In genomic region chr1:154479764-154480421, GRCh38 we compare ENCODE assay signal across 8 cellular contexts. TPM values are rescaled to one million over a fixed set of nuclear protein-coding genes. Genes with fewer than 3 reads are reported as not detected.
DNase-seq lines count a peak whose midpoint lies in the region; ATAC-seq and TF ChIP-seq lines count a peak whose summit lies in the region.

No MANE protein-coding gene starts in this region.

- H3K27ac Mint-ChIP-seq in activated T-cell treated with anti-CD3 and anti-CD28 coated beads, Interleukin-2, amount 50 U/mL, for 24 hours, result no peak overlapping the region

- peak; percentile 35 for DNase-seq in activated T-cell treated with anti-CD3 and anti-CD28 coated beads for 1 hour (ENCODE audit: low read depth)
- no peak for DNase-seq in activated T-cell treated with anti-CD3 and anti-CD28 coated beads, Interleukin-2, amount 50 U/mL, for 24 hours
- peak; percentile 81 for DNase-seq in NCI-H1105 (lab: John Stamatoyannopoulos, UW)
- DNase-seq in SK-N-MC (ENCODE audit: low read depth, low spot score), result peak; percentile 80
- DNase-seq in adrenal gland, result peak; percentile 62 to 88 (median 72)
- peak; percentile 52 for DNase-seq in left cardiac atrium
- DNase-seq in retina, result peak; percentile 90

- H3K4me3 ChIP-seq in SK-N-MC (0 out of 2 replicates have a peak overlapping the region, but pooled peaks have one; percentile 34), adrenal gland (no peak overlapping the region)

- H3K9me3 ChIP-seq in SK-N-MC (ENCODE audit: low read depth, low read length) (no peaks in the 10 kb centered on the region), adrenal gland (replicated peaks in 1 of 3) (no peaks in the 10 kb centered on the region)

- TF ChIP-seq CTCF in adrenal gland (IDR thresholded peaks at IDR 0.05), result peak; percentile 92 to 99 (median 98)

- H3K27me3 ChIP-seq in adrenal gland, result no peaks in the 10 kb centered on the region

- H3K4me1 ChIP-seq in adrenal gland (replicated peaks in 1 of 2), result peaks cover 8 to 10% of the 10 kb centered on the region in 2 donors

- H3K27ac ChIP-seq in SK-N-MC, result peak overlapping the region; percentile 78
- H3K27ac ChIP-seq in adrenal gland, result peak overlapping the region in 2 of 5 donors; percentile 8 to 18

- peaks cover 31% of the 10 kb centered on the region for H3K4me1 Mint-ChIP-seq in activated T-cell treated with anti-CD3 and anti-CD28 coated beads, Interleukin-2, amount 50 U/mL, for 24 hours (ENCODE audit: low read depth)

- peaks cover 3% of the 10 kb centered on the region for H3K27me3 Mint-ChIP-seq in activated T-cell treated with anti-CD3 and anti-CD28 coated beads, Interleukin-2, amount 50 U/mL, for 24 hours

- H3K4me3 Mint-ChIP-seq in activated T-cell treated with anti-CD3 and anti-CD28 coated beads, Interleukin-2, amount 50 U/mL, for 24 hours, result no peak overlapping the region

- H3K36me3 Mint-ChIP-seq in activated T-cell treated with anti-CD3 and anti-CD28 coated beads, Interleukin-2, amount 50 U/mL, for 24 hours (ENCODE audit: low read depth), result no peaks in the 10 kb centered on the region

- peak; percentile 88 to 94 for ATAC-seq in left cardiac atrium
- no peak for ATAC-seq in HG03159 (IDR thresholded peaks at IDR 0.05; ENCODE audit: unreplicated experiment)

- TF ChIP-seq POLR2A in adrenal gland (IDR thresholded peaks at IDR 0.05), result peak in 1 of 2 donors; percentile 22

- H3K36me3 ChIP-seq in SK-N-MC (ENCODE audit: insufficient read depth, low read length) (no peaks in the 10 kb centered on the region), adrenal gland (replicated peaks in 1 of 2) (no peaks in the 10 kb centered on the region)

- intact Hi-C loops in adrenal gland (cut with DNase I), result loop anchor here (10.0 kb wide), 2 partner anchors 75 to 395 kb away; partner anchors contain the start of genes IL6R (in 1 of the 2) and KCNN3 (in 1 of the 2)
- intact Hi-C loops in left cardiac atrium (cut with DNase I), result loop anchor here (2.0 to 5.0 kb wide), 2 partner anchors 69 to 72 kb away; no protein-coding TSS in a partner anchor

- H3K9me3 Mint-ChIP-seq in activated T-cell treated with anti-CD3 and anti-CD28 coated beads, Interleukin-2, amount 50 U/mL, for 24 hours, result no peaks in the 10 kb centered on the region

- 30 to 34% (median 31%) methylated on average over 9 of the region's 9 CpGs for WGBS in adrenal gland, 4 donors

- peak overlapping the region; percentile 66 for H3K9ac ChIP-seq in SK-N-MC (ENCODE audit: insufficient read length)

RNA-seq across cellular contexts. Expression of gene TDRD10, which starts 22.1 kb away (rescaled TPM):
- 1 to 10 TPM in 6 of 8 donors, under 1 TPM in 1, not detected in 1; 0.87 to 7.5 (median 3.6) TPM for total RNA-seq in adrenal gland
- 10 to 100 TPM in 2 of 3 donors, 1 to 10 TPM in 1; 1.3 to 24.9 (median 22.8) TPM for polyA plus RNA-seq in adrenal gland
- total RNA-seq in left cardiac atrium, result 1 to 10 TPM; 3.4 to 3.6 TPM

RNA-seq across cellular contexts. Expression of gene SHE, which starts 22.3 kb away (rescaled TPM):
- 10 to 100 TPM; 15.1 to 30.7 (median 19.2) TPM for total RNA-seq in adrenal gland
- polyA plus RNA-seq in adrenal gland, result 10 to 100 TPM; 11.4 to 14.7 (median 12.7) TPM
- total RNA-seq in left cardiac atrium, result 10 to 100 TPM; 13.5 to 21.4 TPM
